Comparison of ENCODE assay signal across 23 cellular contexts in the genomic region with DNA sequence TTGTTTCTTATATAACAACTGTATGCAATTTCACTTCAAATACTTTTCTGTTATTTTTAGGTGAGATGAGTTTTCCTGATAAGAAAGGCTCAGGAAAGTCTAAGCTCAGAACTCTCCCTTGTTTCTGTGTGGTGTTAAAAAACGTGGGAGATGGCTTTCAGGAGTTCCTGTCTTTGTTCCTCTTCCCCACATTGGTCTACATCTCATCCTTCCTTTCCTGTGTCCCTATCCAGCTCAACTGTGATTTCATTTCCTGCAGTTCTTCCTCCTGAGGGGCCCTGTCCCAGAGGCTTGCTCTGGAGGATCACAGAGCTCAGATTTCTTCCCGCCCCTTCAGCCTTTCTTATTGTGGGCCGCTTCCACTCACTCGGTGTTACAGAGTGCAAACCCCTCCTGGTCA. TPM values are rescaled to one million over a fixed set of nuclear protein-coding genes. Genes with fewer than 3 reads are reported as not detected.
DNase-seq lines count a peak whose midpoint lies in the region; ATAC-seq and TF ChIP-seq lines count a peak whose summit lies in the region.
"Had no signal": no experiment of that assay in that cellular context is flagged by ENCODE, and none has a peak within 500 bp of the region (broad histone marks: within the 10 kb centered on the region; RNA-seq: fewer than 3 reads in every experiment).

No MANE protein-coding gene starts in this region.

- H3K36me3 ChIP-seq in GM23248 (ENCODE audit: low read depth) = peaks cover 89% of the 10 kb centered on the region
- peaks cover 21% of the 10 kb centered on the region for H3K36me3 ChIP-seq in mesendoderm (ENCODE audit: control insufficient read depth, insufficient read depth, low read length)
- H3K36me3 ChIP-seq in hepatocyte (replicated peaks; ENCODE audit: insufficient read depth, low read depth) = no peaks in the 10 kb centered on the region

- ATAC-seq in GM19397 (IDR thresholded peaks at IDR 0.05; ENCODE audit: unreplicated experiment) = no peak
- ATAC-seq: CD8-positive, alpha-beta T cell; HCT116 had no signal

- H4K5ac ChIP-seq in mesendoderm (ENCODE audit: low read length) = no peak overlapping the region

- no peak overlapping the region for H3K4me3 Mint-ChIP-seq in activated T-cell treated with anti-CD3 and anti-CD28 coated beads, Interleukin-2, amount 50 U/mL, for 24 hours
- H3K4me3 Mint-ChIP-seq: activated T-cell treated with anti-CD3 and anti-CD28 coated beads, Interleukin-2, amount 50 U/mL, for 4 hours; CD8-positive, alpha-beta T cell; nephron had no signal

- in situ Hi-C loops in GM23248 (cut with MboI) = no loop called here

- WGBS in GM23248 (ENCODE audit: low coverage in 1 of 2, low lambda C conversion rate in 2 of 2, missing lambda C conversion rate in 2 of 2), 2 experiments = 51 to 57% methylated on average over 4 of the region's 4 CpGs
- WGBS in mesendoderm (ENCODE audit: extremely low coverage, insufficient coverage, low lambda C conversion rate) = no CpG with 5 or more reads among the region's 4 CpGs
- WGBS in hepatocyte (ENCODE audit: low lambda C conversion rate, missing lambda C conversion rate) = 73% methylated on average over 4 of the region's 4 CpGs

- peaks cover 18% of the 10 kb centered on the region for H3K4me1 ChIP-seq in GM23248 (ENCODE audit: insufficient read depth)
- no peaks in the 10 kb centered on the region for H3K4me1 ChIP-seq in mesendoderm (ENCODE audit: control insufficient read depth, low read depth, low read length)
- no peaks in the 10 kb centered on the region for H3K4me1 ChIP-seq in hepatocyte (ENCODE audit: insufficient read depth)
- H3K4me1 ChIP-seq: SJSA1 had no signal

- no peaks in the 10 kb centered on the region for H3K9me3 ChIP-seq in GM23248 (ENCODE audit: low read depth)
- no peaks in the 10 kb centered on the region for H3K9me3 ChIP-seq in hepatocyte (ENCODE audit: low read depth)
- H3K9me3 ChIP-seq: SJSA1 had no signal

- TF ChIP-seq CTCF in choroid plexus epithelial cell (conservative IDR thresholded peaks at IDR 0.05; ENCODE audit: low read depth, low read length) (no peak), hepatocyte (IDR thresholded peaks at IDR 0.05; ENCODE audit: poor library complexity) (no peak)

- H3K36me3 Mint-ChIP-seq in activated T-cell treated with anti-CD3 and anti-CD28 coated beads, Interleukin-2, amount 50 U/mL, for 24 hours (ENCODE audit: low read depth) = peaks cover 97% of the 10 kb centered on the region

- no peak overlapping the region for H3K9ac ChIP-seq in GM23248
- H3K9ac ChIP-seq in mesendoderm (ENCODE audit: low read length) = no peak overlapping the region

- no peaks in the 10 kb centered on the region for H3K27me3 Mint-ChIP-seq in activated T-cell treated with anti-CD3 and anti-CD28 coated beads, Interleukin-2, amount 50 U/mL, for 24 hours

- H2AFZ ChIP-seq in GM23248 (no peak overlapping the region), hepatocyte (no peak overlapping the region)

- no peak overlapping the region for H2BK120ac ChIP-seq in mesendoderm (ENCODE audit: low read depth, low read length)

- H3K9me2 ChIP-seq in GM23248 (ENCODE audit: insufficient read depth) (no peaks in the 10 kb centered on the region), hepatocyte (replicated peaks; ENCODE audit: insufficient read depth) (no peaks in the 10 kb centered on the region)

- H3K4me3 ChIP-seq in GM23248 (no peak overlapping the region), choroid plexus epithelial cell (ENCODE audit: low read depth, low read length) (no peak overlapping the region), mesendoderm (ENCODE audit: low read length) (no peak overlapping the region), hepatocyte (no peak overlapping the region)
- H3K4me3 ChIP-seq: SJSA1 had no signal

- peaks cover 75% of the 10 kb centered on the region for H3F3A ChIP-seq in GM23248 (ENCODE audit: insufficient read depth)

- no peak overlapping the region for H3K23ac ChIP-seq in mesendoderm (ENCODE audit: low read length)

- H2BK5ac ChIP-seq in mesendoderm (ENCODE audit: low read length) = no peak overlapping the region

- no peak overlapping the region for H3K18ac ChIP-seq in mesendoderm (ENCODE audit: low read length)

- H4K20me1 ChIP-seq in GM23248 (ENCODE audit: insufficient read depth) (peaks cover 11% of the 10 kb centered on the region; the same call in 1 of the 2 replicates), hepatocyte (ENCODE audit: insufficient read depth, poor library complexity, severe bottlenecking) (peaks cover 2% of the 10 kb centered on the region)

- no peaks in the 10 kb centered on the region for H3K79me1 ChIP-seq in mesendoderm (ENCODE audit: low read length)

- H3K9me3 Mint-ChIP-seq in activated T-cell treated with anti-CD3 and anti-CD28 coated beads, Interleukin-2, amount 50 U/mL, for 24 hours = no peaks in the 10 kb centered on the region
- H3K9me3 Mint-ChIP-seq: activated T-cell treated with anti-CD3 and anti-CD28 coated beads, Interleukin-2, amount 50 U/mL, for 4 hours; CD8-positive, alpha-beta T cell; nephron had no signal

- no peak overlapping the region for H4K8ac ChIP-seq in mesendoderm (ENCODE audit: low read depth, low read length)

- no peaks in the 10 kb centered on the region for H3K27me3 ChIP-seq in GM23248 (replicated peaks; ENCODE audit: insufficient read depth)
- no peaks in the 10 kb centered on the region for H3K27me3 ChIP-seq in mesendoderm (ENCODE audit: insufficient read depth, low read length, poor library complexity)
- no peaks in the 10 kb centered on the region for H3K27me3 ChIP-seq in hepatocyte
- H3K27me3 ChIP-seq: SJSA1 had no signal

- peaks cover 9% of the 10 kb centered on the region for H3K4me1 Mint-ChIP-seq in activated T-cell treated with anti-CD3 and anti-CD28 coated beads, Interleukin-2, amount 50 U/mL, for 24 hours (ENCODE audit: low read depth)
- H3K4me1 Mint-ChIP-seq: nephron had no signal

- DNase-seq in activated T-cell treated with anti-CD3 and anti-CD28 coated beads, Interleukin-2, amount 50 U/mL, for 24 hours = no peak
- no peak for DNase-seq in activated T-cell treated with anti-CD3 and anti-CD28 coated beads, Interleukin-2, amount 50 U/mL, for 1 hour
- no peak for DNase-seq in GM23248
- DNase-seq in choroid plexus epithelial cell (ENCODE audit: low read depth) = peak; percentile 31
- DNase-seq in mesendoderm = peak; percentile 23
- DNase-seq in hepatocyte (ENCODE audit: low spot score) = no peak
- DNase-seq in putamen (ENCODE audit: low spot score) = no peak
- DNase-seq: activated CD4-positive, CD25-positive, alpha-beta regulatory T cell treated with anti-CD3 and anti-CD28 coated beads, Interleukin-2, amount 50 U/mL, for 72 hours; activated T-cell treated with anti-CD3 and anti-CD28 coated beads, Interleukin-2, amount 50 U/mL, for 4 hours; amniotic stem cell; CD8-positive, alpha-beta T cell; central memory CD4-positive, alpha-beta T cell; mammary epithelial cell; NCI-H1436 treated with DMSO at 0.1 percent for 48 hours; NCI-H2171 treated with DMSO at 0.1 percent for 48 hours; OCI-M1 had no signal

- no peak overlapping the region for H3K4ac ChIP-seq in mesendoderm (ENCODE audit: low read depth, low read length)

- H3K27ac Mint-ChIP-seq in activated T-cell treated with anti-CD3 and anti-CD28 coated beads, Interleukin-2, amount 50 U/mL, for 24 hours = peak overlapping the region; percentile 83

- H3K27ac ChIP-seq in GM23248 (peak overlapping the region; percentile 27; the same call in 1 of the 2 replicates), mesendoderm (ENCODE audit: low read depth, low read length) (no peak overlapping the region), hepatocyte (no peak overlapping the region)
- H3K27ac ChIP-seq: SJSA1 had no signal

- H3K4me2 ChIP-seq in GM23248 (ENCODE audit: unreplicated experiment) (no peak overlapping the region), mesendoderm (ENCODE audit: low read length) (no peak overlapping the region), hepatocyte (no peak overlapping the region)

- peaks cover 66% of the 10 kb centered on the region for H3K79me2 ChIP-seq in GM23248 (ENCODE audit: insufficient read depth)
- H3K79me2 ChIP-seq in mesendoderm (ENCODE audit: control insufficient read depth, insufficient read depth, low read length) = no peaks in the 10 kb centered on the region
- peaks cover 8% of the 10 kb centered on the region for H3K79me2 ChIP-seq in hepatocyte

- H2AK5ac ChIP-seq in mesendoderm (ENCODE audit: low read length) = no peak overlapping the region

- no peak overlapping the region for H2BK15ac ChIP-seq in mesendoderm (replicated peaks; ENCODE audit: low read depth)

- H3K56ac ChIP-seq in mesendoderm (ENCODE audit: low read length) = no peak overlapping the region

RNA-seq across cellular contexts. Expression of a gene that starts 11.2 kb away (rescaled TPM):
- total RNA-seq in GM23248 (2014; rRNA removed; shearing (Covaris generic)) = 190 and 219 TPM in 2 replicates
- polyA plus RNA-seq in GM23248 (2016; fragmentation: Nextera tagmentation; extraction: Ambion mirVana) (304 and 307 TPM in 2 replicates), hepatocyte (310 and 317 TPM in 2 replicates)
- polyA plus RNA-seq in mesendoderm (2013, experiment 1 of 2) = 117 TPM
- polyA plus RNA-seq in mesendoderm (2013, experiment 2 of 2) = 116 TPM
- 159 and 187 TPM in 2 replicates for total RNA-seq in hepatocyte

RNA-seq across cellular contexts. Expression of a gene that starts 17.0 kb away (rescaled TPM):
- total RNA-seq in GM23248 (2014; rRNA removed; shearing (Covaris generic)) = not detected in 2 replicates
- polyA plus RNA-seq in GM23248 (2016; fragmentation: Nextera tagmentation; extraction: Ambion mirVana) (0.71 TPM in 1 of 2 replicates, not detected in the other), hepatocyte (11.3 and 12.0 TPM in 2 replicates)
- 0.66 TPM for polyA plus RNA-seq in mesendoderm (2013, experiment 1 of 2)
- polyA plus RNA-seq in mesendoderm (2013, experiment 2 of 2) = 0.34 TPM
- total RNA-seq in hepatocyte = 12.4 and 14.0 TPM in 2 replicates
- total RNA-seq: Daoy, M059J, renal cortical epithelial cell had no signal
- polyA plus RNA-seq: mammary epithelial cell had no signal

Comparison
In these comparisons a context has a peak if more than half of its experiments do, and no peak if none do; other contexts are left out.
1. DNase-seq: peak in choroid plexus epithelial cell (single experiment) and mesendoderm (single experiment); none in activated T-cell treated with anti-CD3 and anti-CD28 coated beads, Interleukin-2, amount 50 U/mL, for 24 hours (single experiment), activated T-cell treated with anti-CD3 and anti-CD28 coated beads, Interleukin-2, amount 50 U/mL, for 1 hour (single experiment), GM23248 (single experiment), hepatocyte (single experiment) and putamen (single experiment).
2. RNA of a gene that starts 17.0 kb away (total RNA-seq): 12.4 to 14.0 TPM in hepatocyte; not detected in GM23248; every median in the first group is over 10 times any median in the second.